In genomic region chr10:11430421-11431275, GRCh38 we compare ENCODE assay signal across 1 cellular context.
TF ChIP-seq lines count a peak whose summit lies in the region.

No MANE protein-coding gene starts in this region.

TF ChIP-seq in K562, 482 proteins besides CTCF, POLR2A, EP300 and RAD21 (continued from another document):
- TF ChIP-seq ATF3 (IDR thresholded peaks at IDR 0.05) (peak; percentile 22; the same call in 1 of the 2 replicates), ATF3 (CRISPR knock-in tag; conservative IDR thresholded peaks at IDR 0.05) (no peak), CUX1 (CRISPR knock-in tag; IDR thresholded peaks at IDR 0.05) (no peak), U2AF1 (optimal IDR thresholded peaks at IDR 0.05; ENCODE audit: low read depth, low read length) (no peak), PTTG1 (tag; IDR thresholded peaks at IDR 0.05; ENCODE audit: low read depth) (no peak), HOXB6 (CRISPR knock-in tag; IDR thresholded peaks at IDR 0.05; ENCODE audit: borderline replicate concordance) (no peak), IRF1 (CRISPR knock-in tag; IDR thresholded peaks at IDR 0.05; ENCODE audit: borderline replicate concordance) (no peak), ZNF583 (CRISPR knock-in tag; IDR thresholded peaks at IDR 0.05) (no peak), ZNF77 (CRISPR knock-in tag; IDR thresholded peaks at IDR 0.05) (no peak)
TF ChIP-seq in K562: peak in this region for 2.
